In genomic region chr22:37563153-37564081, GRCh38 we compare ENCODE assay signal across 1 cellular context.
TF ChIP-seq lines count a peak whose summit lies in the region.

No MANE protein-coding gene starts in this region.

TF ChIP-seq in HepG2, 621 proteins besides CTCF, POLR2A, EP300 and RAD21 (continued from another document and continues in another):
- TF ChIP-seq, protein P1, sequence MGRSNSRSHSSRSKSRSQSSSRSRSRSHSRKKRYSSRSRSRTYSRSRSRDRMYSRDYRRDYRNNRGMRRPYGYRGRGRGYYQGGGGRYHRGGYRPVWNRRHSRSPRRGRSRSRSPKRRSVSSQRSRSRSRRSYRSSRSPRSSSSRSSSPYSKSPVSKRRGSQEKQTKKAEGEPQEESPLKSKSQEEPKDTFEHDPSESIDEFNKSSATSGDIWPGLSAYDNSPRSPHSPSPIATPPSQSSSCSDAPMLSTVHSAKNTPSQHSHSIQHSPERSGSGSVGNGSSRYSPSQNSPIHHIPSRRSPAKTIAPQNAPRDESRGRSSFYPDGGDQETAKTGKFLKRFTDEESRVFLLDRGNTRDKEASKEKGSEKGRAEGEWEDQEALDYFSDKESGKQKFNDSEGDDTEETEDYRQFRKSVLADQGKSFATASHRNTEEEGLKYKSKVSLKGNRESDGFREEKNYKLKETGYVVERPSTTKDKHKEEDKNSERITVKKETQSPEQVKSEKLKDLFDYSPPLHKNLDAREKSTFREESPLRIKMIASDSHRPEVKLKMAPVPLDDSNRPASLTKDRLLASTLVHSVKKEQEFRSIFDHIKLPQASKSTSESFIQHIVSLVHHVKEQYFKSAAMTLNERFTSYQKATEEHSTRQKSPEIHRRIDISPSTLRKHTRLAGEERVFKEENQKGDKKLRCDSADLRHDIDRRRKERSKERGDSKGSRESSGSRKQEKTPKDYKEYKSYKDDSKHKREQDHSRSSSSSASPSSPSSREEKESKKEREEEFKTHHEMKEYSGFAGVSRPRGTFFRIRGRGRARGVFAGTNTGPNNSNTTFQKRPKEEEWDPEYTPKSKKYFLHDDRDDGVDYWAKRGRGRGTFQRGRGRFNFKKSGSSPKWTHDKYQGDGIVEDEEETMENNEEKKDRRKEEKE (IDR thresholded peaks at IDR 0.05) = no peak
- TF ChIP-seq ZNF552 (CRISPR knock-in tag; IDR thresholded peaks at IDR 0.05; ENCODE audit: borderline replicate concordance) (no peak), ZMAT3 (CRISPR knock-in tag; conservative IDR thresholded peaks at IDR 0.05) (no peak), ATF1 (CRISPR knock-in tag; IDR thresholded peaks at IDR 0.05) (no peak), ZNF703 (CRISPR knock-in tag; IDR thresholded peaks at IDR 0.05; ENCODE audit: borderline replicate concordance) (no peak), RELA (CRISPR knock-in tag; IDR thresholded peaks at IDR 0.05) (no peak), FOXP1 (IDR thresholded peaks at IDR 0.05) (no peak), FOXP1 (CRISPR knock-in tag; IDR thresholded peaks at IDR 0.05) (peak; percentile 59; the same call in 1 of the 2 replicates), ETS1 (CRISPR knock-in tag; IDR thresholded peaks at IDR 0.05) (no peak), ZFP62 (CRISPR knock-in tag; IDR thresholded peaks at IDR 0.05) (no peak), ZNF605 (CRISPR knock-in tag; IDR thresholded peaks at IDR 0.05) (no peak; the same call in 1 of the 2 replicates), ZNF230 (CRISPR knock-in tag; IDR thresholded peaks at IDR 0.05) (no peak), ATF7 (IDR thresholded peaks at IDR 0.05) (peak; percentile 95), ATF7 (CRISPR knock-in tag; IDR thresholded peaks at IDR 0.05) (peak; percentile 93), SMC3 (IDR thresholded peaks at IDR 0.05; ENCODE audit: low read length) (no peak), MXD4 (CRISPR knock-in tag; IDR thresholded peaks at IDR 0.05) (peak; percentile 73; the same call in 1 of the 2 replicates), SMARCC2 (IDR thresholded peaks at IDR 0.05) (no peak), KLF16 (CRISPR knock-in tag; IDR thresholded peaks at IDR 0.05) (no peak; a peak in 1 of 4 replicates), FOXA3 (CRISPR knock-in tag; IDR thresholded peaks at IDR 0.05) (peak; percentile 4; the same call in 1 of the 2 replicates), TOPORS (CRISPR knock-in tag; IDR thresholded peaks at IDR 0.05) (no peak), ZSCAN5A (CRISPR knock-in tag; IDR thresholded peaks at IDR 0.05; ENCODE audit: borderline replicate concordance) (no peak), ZNF562 (CRISPR knock-in tag; IDR thresholded peaks at IDR 0.05; ENCODE audit: borderline replicate concordance) (no peak), ARHGAP35 (CRISPR knock-in tag; IDR thresholded peaks at IDR 0.05; ENCODE audit: borderline replicate concordance) (no peak), TSC22D2 (CRISPR knock-in tag; IDR thresholded peaks at IDR 0.05; ENCODE audit: borderline replicate concordance) (no peak), POLR2G (IDR thresholded peaks at IDR 0.05; ENCODE audit: low read depth, low read length) (peak; percentile 56), ZSCAN31 (CRISPR knock-in tag; IDR thresholded peaks at IDR 0.05; ENCODE audit: low read depth) (no peak), ZBTB3 (CRISPR knock-in tag; IDR thresholded peaks at IDR 0.05; ENCODE audit: borderline replicate concordance, low read depth) (no peak), MYC (CRISPR knock-in tag; IDR thresholded peaks at IDR 0.05; ENCODE audit: borderline replicate concordance) (peak; percentile 74), ZNF674 (CRISPR knock-in tag; IDR thresholded peaks at IDR 0.05; ENCODE audit: low read depth) (no peak), RXRB (CRISPR knock-in tag; IDR thresholded peaks at IDR 0.05; ENCODE audit: borderline replicate concordance) (peak; percentile 62), CBX5 (CRISPR knock-in tag; IDR thresholded peaks at IDR 0.05; ENCODE audit: borderline replicate concordance) (peak; percentile 26; the same call in 1 of the 2 replicates), BORCS8-MEF2B (CRISPR knock-in tag; IDR thresholded peaks at IDR 0.05) (no peak), RARA (CRISPR knock-in tag; IDR thresholded peaks at IDR 0.05) (peak; percentile 83), RFX1 (IDR thresholded peaks at IDR 0.05) (no peak), ZNF138 (CRISPR knock-in tag; IDR thresholded peaks at IDR 0.05; ENCODE audit: low read depth) (no peak)
- TF ChIP-seq, protein P2, sequence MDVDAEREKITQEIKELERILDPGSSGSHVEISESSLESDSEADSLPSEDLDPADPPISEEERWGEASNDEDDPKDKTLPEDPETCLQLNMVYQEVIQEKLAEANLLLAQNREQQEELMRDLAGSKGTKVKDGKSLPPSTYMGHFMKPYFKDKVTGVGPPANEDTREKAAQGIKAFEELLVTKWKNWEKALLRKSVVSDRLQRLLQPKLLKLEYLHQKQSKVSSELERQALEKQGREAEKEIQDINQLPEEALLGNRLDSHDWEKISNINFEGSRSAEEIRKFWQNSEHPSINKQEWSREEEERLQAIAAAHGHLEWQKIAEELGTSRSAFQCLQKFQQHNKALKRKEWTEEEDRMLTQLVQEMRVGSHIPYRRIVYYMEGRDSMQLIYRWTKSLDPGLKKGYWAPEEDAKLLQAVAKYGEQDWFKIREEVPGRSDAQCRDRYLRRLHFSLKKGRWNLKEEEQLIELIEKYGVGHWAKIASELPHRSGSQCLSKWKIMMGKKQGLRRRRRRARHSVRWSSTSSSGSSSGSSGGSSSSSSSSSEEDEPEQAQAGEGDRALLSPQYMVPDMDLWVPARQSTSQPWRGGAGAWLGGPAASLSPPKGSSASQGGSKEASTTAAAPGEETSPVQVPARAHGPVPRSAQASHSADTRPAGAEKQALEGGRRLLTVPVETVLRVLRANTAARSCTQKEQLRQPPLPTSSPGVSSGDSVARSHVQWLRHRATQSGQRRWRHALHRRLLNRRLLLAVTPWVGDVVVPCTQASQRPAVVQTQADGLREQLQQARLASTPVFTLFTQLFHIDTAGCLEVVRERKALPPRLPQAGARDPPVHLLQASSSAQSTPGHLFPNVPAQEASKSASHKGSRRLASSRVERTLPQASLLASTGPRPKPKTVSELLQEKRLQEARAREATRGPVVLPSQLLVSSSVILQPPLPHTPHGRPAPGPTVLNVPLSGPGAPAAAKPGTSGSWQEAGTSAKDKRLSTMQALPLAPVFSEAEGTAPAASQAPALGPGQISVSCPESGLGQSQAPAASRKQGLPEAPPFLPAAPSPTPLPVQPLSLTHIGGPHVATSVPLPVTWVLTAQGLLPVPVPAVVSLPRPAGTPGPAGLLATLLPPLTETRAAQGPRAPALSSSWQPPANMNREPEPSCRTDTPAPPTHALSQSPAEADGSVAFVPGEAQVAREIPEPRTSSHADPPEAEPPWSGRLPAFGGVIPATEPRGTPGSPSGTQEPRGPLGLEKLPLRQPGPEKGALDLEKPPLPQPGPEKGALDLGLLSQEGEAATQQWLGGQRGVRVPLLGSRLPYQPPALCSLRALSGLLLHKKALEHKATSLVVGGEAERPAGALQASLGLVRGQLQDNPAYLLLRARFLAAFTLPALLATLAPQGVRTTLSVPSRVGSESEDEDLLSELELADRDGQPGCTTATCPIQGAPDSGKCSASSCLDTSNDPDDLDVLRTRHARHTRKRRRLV (CRISPR knock-in tag; IDR thresholded peaks at IDR 0.05) = no peak
- TF ChIP-seq, protein P3, sequence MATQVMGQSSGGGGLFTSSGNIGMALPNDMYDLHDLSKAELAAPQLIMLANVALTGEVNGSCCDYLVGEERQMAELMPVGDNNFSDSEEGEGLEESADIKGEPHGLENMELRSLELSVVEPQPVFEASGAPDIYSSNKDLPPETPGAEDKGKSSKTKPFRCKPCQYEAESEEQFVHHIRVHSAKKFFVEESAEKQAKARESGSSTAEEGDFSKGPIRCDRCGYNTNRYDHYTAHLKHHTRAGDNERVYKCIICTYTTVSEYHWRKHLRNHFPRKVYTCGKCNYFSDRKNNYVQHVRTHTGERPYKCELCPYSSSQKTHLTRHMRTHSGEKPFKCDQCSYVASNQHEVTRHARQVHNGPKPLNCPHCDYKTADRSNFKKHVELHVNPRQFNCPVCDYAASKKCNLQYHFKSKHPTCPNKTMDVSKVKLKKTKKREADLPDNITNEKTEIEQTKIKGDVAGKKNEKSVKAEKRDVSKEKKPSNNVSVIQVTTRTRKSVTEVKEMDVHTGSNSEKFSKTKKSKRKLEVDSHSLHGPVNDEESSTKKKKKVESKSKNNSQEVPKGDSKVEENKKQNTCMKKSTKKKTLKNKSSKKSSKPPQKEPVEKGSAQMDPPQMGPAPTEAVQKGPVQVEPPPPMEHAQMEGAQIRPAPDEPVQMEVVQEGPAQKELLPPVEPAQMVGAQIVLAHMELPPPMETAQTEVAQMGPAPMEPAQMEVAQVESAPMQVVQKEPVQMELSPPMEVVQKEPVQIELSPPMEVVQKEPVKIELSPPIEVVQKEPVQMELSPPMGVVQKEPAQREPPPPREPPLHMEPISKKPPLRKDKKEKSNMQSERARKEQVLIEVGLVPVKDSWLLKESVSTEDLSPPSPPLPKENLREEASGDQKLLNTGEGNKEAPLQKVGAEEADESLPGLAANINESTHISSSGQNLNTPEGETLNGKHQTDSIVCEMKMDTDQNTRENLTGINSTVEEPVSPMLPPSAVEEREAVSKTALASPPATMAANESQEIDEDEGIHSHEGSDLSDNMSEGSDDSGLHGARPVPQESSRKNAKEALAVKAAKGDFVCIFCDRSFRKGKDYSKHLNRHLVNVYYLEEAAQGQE (IDR thresholded peaks at IDR 0.05; ENCODE audit: borderline replicate concordance in 1 of 2, low read depth in 1 of 2, low read length in 2 of 2) = 0 out of 4 replicates have a peak, but pooled peaks of 1 of the 2 experiments have one; percentile 56
- TF ChIP-seq, protein P4, sequence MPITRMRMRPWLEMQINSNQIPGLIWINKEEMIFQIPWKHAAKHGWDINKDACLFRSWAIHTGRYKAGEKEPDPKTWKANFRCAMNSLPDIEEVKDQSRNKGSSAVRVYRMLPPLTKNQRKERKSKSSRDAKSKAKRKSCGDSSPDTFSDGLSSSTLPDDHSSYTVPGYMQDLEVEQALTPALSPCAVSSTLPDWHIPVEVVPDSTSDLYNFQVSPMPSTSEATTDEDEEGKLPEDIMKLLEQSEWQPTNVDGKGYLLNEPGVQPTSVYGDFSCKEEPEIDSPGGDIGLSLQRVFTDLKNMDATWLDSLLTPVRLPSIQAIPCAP (CRISPR knock-in tag; IDR thresholded peaks at IDR 0.05; ENCODE audit: low read depth) = no peak
- TF ChIP-seq, protein P5, sequence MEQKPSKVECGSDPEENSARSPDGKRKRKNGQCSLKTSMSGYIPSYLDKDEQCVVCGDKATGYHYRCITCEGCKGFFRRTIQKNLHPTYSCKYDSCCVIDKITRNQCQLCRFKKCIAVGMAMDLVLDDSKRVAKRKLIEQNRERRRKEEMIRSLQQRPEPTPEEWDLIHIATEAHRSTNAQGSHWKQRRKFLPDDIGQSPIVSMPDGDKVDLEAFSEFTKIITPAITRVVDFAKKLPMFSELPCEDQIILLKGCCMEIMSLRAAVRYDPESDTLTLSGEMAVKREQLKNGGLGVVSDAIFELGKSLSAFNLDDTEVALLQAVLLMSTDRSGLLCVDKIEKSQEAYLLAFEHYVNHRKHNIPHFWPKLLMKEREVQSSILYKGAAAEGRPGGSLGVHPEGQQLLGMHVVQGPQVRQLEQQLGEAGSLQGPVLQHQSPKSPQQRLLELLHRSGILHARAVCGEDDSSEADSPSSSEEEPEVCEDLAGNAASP (CRISPR knock-in tag; IDR thresholded peaks at IDR 0.05; ENCODE audit: borderline replicate concordance) = 0 out of 2 replicates have a peak, but pooled peaks have one; percentile 5
- TF ChIP-seq, protein P6, sequence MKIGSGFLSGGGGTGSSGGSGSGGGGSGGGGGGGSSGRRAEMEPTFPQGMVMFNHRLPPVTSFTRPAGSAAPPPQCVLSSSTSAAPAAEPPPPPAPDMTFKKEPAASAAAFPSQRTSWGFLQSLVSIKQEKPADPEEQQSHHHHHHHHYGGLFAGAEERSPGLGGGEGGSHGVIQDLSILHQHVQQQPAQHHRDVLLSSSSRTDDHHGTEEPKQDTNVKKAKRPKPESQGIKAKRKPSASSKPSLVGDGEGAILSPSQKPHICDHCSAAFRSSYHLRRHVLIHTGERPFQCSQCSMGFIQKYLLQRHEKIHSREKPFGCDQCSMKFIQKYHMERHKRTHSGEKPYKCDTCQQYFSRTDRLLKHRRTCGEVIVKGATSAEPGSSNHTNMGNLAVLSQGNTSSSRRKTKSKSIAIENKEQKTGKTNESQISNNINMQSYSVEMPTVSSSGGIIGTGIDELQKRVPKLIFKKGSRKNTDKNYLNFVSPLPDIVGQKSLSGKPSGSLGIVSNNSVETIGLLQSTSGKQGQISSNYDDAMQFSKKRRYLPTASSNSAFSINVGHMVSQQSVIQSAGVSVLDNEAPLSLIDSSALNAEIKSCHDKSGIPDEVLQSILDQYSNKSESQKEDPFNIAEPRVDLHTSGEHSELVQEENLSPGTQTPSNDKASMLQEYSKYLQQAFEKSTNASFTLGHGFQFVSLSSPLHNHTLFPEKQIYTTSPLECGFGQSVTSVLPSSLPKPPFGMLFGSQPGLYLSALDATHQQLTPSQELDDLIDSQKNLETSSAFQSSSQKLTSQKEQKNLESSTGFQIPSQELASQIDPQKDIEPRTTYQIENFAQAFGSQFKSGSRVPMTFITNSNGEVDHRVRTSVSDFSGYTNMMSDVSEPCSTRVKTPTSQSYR (CRISPR knock-in tag; IDR thresholded peaks at IDR 0.05; ENCODE audit: borderline replicate concordance) = peak; percentile 74; the same call in 1 of the 2 replicates
- TF ChIP-seq, protein P7, sequence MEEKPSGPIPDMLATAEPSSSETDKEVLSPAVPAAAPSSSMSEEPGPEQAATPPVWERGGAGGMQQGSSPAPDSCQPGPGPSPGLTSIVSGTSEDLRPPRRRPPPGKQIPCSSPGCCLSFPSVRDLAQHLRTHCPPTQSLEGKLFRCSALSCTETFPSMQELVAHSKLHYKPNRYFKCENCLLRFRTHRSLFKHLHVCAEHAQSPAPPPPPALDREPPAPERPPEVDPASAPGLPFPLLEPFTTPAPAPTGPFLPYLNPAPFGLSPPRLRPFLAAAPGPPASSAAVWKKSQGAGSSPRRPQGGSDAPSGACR (CRISPR knock-in tag; IDR thresholded peaks at IDR 0.05) = no peak
